ENCODE assay signal across 8 cellular contexts in genomic region chr4:121950212-121950679, GRCh38. TPM values are rescaled to one million over a fixed set of nuclear protein-coding genes. Genes with fewer than 3 reads are reported as not detected.
DNase-seq lines count a peak whose midpoint lies in the region; ATAC-seq, FAIRE-seq and TF ChIP-seq lines count a peak whose summit lies in the region.

No MANE protein-coding gene starts in this region.

- H3K4me1 ChIP-seq in heart left ventricle (peaks cover 0 to 23% (median 7%) of the 10 kb centered on the region in 12 donors), trophoblast cell (ENCODE audit: control insufficient read depth in 1 of 2, insufficient read depth in 2 of 2, low read length in 2 of 2) (peaks cover 5 to 12% of the 10 kb centered on the region in 2 experiments), tibial nerve (peaks cover 0 to 23% (median 5%) of the 10 kb centered on the region in 4 donors)

- intact Hi-C loops in heart left ventricle (cut with DNase I), result loop anchor here in 5 of 10 donors (2.0 to 10.0 kb wide), 5 partner anchors 202 to 272 kb away; partner anchors contain the start of gene BLTP1 (in 5 of the 5)

- no peak overlapping the region for H3K23ac ChIP-seq in trophoblast cell (ENCODE audit: low read length)

- no peaks in the 10 kb centered on the region for H3K36me3 ChIP-seq in heart left ventricle
- no peaks in the 10 kb centered on the region for H3K36me3 ChIP-seq in trophoblast cell (ENCODE audit: control insufficient read depth in 1 of 2, insufficient read depth in 2 of 2, low read length in 2 of 2)
- H3K36me3 ChIP-seq in tibial nerve, result no peaks in the 10 kb centered on the region

- H3K36me3 Mint-ChIP-seq in activated naive CD4-positive, alpha-beta T cell treated with anti-CD3 and anti-CD28 coated beads, Interleukin-2, amount 10 ng/mL, durations not matched to agents 7 days and 5 days, result no peaks in the 10 kb centered on the region

- H3K9me3 Mint-ChIP-seq in activated naive CD4-positive, alpha-beta T cell treated with anti-CD3 and anti-CD28 coated beads, Interleukin-2, amount 10 ng/mL, durations not matched to agents 7 days and 5 days, result no peaks in the 10 kb centered on the region

- no peaks in the 10 kb centered on the region for H3K79me1 ChIP-seq in trophoblast cell (ENCODE audit: low read length)

- H3K4me2 ChIP-seq in trophoblast cell (ENCODE audit: low read length), result peak overlapping the region; percentile 93

- H2BK5ac ChIP-seq in trophoblast cell (ENCODE audit: low read depth, low read length, poor library complexity), result no peak overlapping the region

- H3K27ac ChIP-seq in C4-2B (no peak overlapping the region), heart left ventricle (peak overlapping the region in 1 of 12 donors; percentile 13), trophoblast cell (ENCODE audit: low read depth, low read length) (no peak overlapping the region), tibial nerve (peak overlapping the region in 3 of 4 donors; percentile 25 to 77 (median 39))

- DNase-seq in GM19239 (ENCODE audit: insufficient read length, low spot score) (peak; percentile 81), SK-MEL-5 (ENCODE audit: low read depth, low spot score) (peak; percentile 53), heart left ventricle (peak; percentile 74 to 87 (median 76)), trophoblast cell (peak; percentile 12 to 40), tibial nerve (ENCODE audit: low spot score in 2 of 2) (peak; percentile 38 to 69)
- DNase-seq in activated naive CD4-positive, alpha-beta T cell treated with anti-CD3 and anti-CD28 coated beads, Interleukin-2, amount 10 ng/mL, durations not matched to agents 7 days and 5 days, result peak; percentile 91

- WGBS in heart left ventricle, 4 donors, result 0 to 2% (median 1%) methylated on average over 20 to 34 of the region's 34 CpGs
- WGBS in trophoblast cell (ENCODE audit: extremely low coverage, insufficient coverage, insufficient read length), result no CpG with 5 or more reads among the region's 34 CpGs
- whole genome bisulfite sequencing in tibial nerve, 2 donors, result 1 to 4% methylated on average over 31 to 34 of the region's 34 CpGs

- no peaks in the 10 kb centered on the region for H3K9me3 ChIP-seq in heart left ventricle
- peaks cover 3% of the 10 kb centered on the region for H3K9me3 ChIP-seq in trophoblast cell (ENCODE audit: insufficient read depth, low read depth, low read length)
- no peaks in the 10 kb centered on the region for H3K9me3 ChIP-seq in tibial nerve

- no peak overlapping the region for H3K18ac ChIP-seq in trophoblast cell (ENCODE audit: low read length)

- no peak overlapping the region for H3K14ac ChIP-seq in trophoblast cell (ENCODE audit: low read length)

- no peaks in the 10 kb centered on the region for H3K79me2 ChIP-seq in trophoblast cell (ENCODE audit: control insufficient read depth, insufficient read depth, low read length, poor library complexity)

- H3K4me3 Mint-ChIP-seq in activated naive CD4-positive, alpha-beta T cell treated with anti-CD3 and anti-CD28 coated beads, Interleukin-2, amount 10 ng/mL, durations not matched to agents 7 days and 5 days, result peak overlapping the region; percentile 80

- peak; percentile 86 for FAIRE-seq in GM19239 (lab: Jason Lieb, UNC)

- H2BK12ac ChIP-seq in trophoblast cell (ENCODE audit: low read length), result no peak overlapping the region

- TF ChIP-seq EP300 in tibial nerve (IDR thresholded peaks at IDR 0.05), result no peak

- no peak overlapping the region for H4K8ac ChIP-seq in trophoblast cell (ENCODE audit: low read depth, low read length)

- ATAC-seq in HG03432 (IDR thresholded peaks at IDR 0.05; ENCODE audit: unreplicated experiment) (peak; percentile 91), heart left ventricle (peak; percentile 77 to 96 (median 86))

- H3K27ac Mint-ChIP-seq in activated naive CD4-positive, alpha-beta T cell treated with anti-CD3 and anti-CD28 coated beads, Interleukin-2, amount 10 ng/mL, durations not matched to agents 7 days and 5 days, result peak overlapping the region; percentile 58

- H4K12ac ChIP-seq in trophoblast cell (ENCODE audit: low read depth, low read length), result no peak overlapping the region

- H3K9ac ChIP-seq in trophoblast cell (ENCODE audit: low read length), result peak overlapping the region; percentile 33

- no peak overlapping the region for H2BK120ac ChIP-seq in trophoblast cell (ENCODE audit: insufficient read depth, low read length, poor library complexity)

- H3K27me3 ChIP-seq in heart left ventricle (peaks cover 0 to 47% (median 22%) of the 10 kb centered on the region in 9 donors), trophoblast cell (ENCODE audit: insufficient read depth, low read length) (peaks cover 34% of the 10 kb centered on the region), tibial nerve (peaks cover 0 to 2% of the 10 kb centered on the region in 2 donors)

- peaks cover 60% of the 10 kb centered on the region for H3K27me3 Mint-ChIP-seq in activated naive CD4-positive, alpha-beta T cell treated with anti-CD3 and anti-CD28 coated beads, Interleukin-2, amount 10 ng/mL, durations not matched to agents 7 days and 5 days

- in situ Hi-C loops in SK-MEL-5 (cut with HindIII; ENCODE audit: low pct_unique_long_range_greater_than_20kb, low sequenced_read_pairs), result no loop called here

- H4K91ac ChIP-seq in trophoblast cell (ENCODE audit: low read depth, low read length), result no peak overlapping the region

- peaks cover 24% of the 10 kb centered on the region for H3K4me1 Mint-ChIP-seq in activated naive CD4-positive, alpha-beta T cell treated with anti-CD3 and anti-CD28 coated beads, Interleukin-2, amount 10 ng/mL, durations not matched to agents 7 days and 5 days

- no peak overlapping the region for H2AFZ ChIP-seq in trophoblast cell (ENCODE audit: insufficient read depth, low read length, poor library complexity)

- TF ChIP-seq CTCF in C4-2B (conservative IDR thresholded peaks at IDR 0.05) (peak; percentile 82), heart left ventricle (IDR thresholded peaks at IDR 0.05) (peak; percentile 58 to 86 (median 73)), tibial nerve (IDR thresholded peaks at IDR 0.05) (peak; percentile 64 to 75 (median 69))

- H3K4me3 ChIP-seq in heart left ventricle (peak overlapping the region; percentile 50 to 74 (median 63)), trophoblast cell (ENCODE audit: low read depth, low read length) (no peak overlapping the region), tibial nerve (peak overlapping the region; percentile 45 to 84 (median 56))

- TF ChIP-seq POLR2A in heart left ventricle (IDR thresholded peaks at IDR 0.05) (no peak), tibial nerve (IDR thresholded peaks at IDR 0.05) (no peak)

- CTCF ChIA-PET in activated naive CD4-positive, alpha-beta T cell treated with anti-CD3 and anti-CD28 coated beads, Interleukin-2, amount 10 ng/mL, durations not matched to agents 7 days and 5 days (lab: Charles Lee), result interaction anchor here (0.6 to 2.6 kb wide), 12 partner anchors 15 to 1134 kb away, joined by 3 to 13 read pairs (median 4); no protein-coding TSS in a partner anchor

- no peak overlapping the region for H3K4ac ChIP-seq in trophoblast cell (ENCODE audit: low read depth, low read length)

- H2AK5ac ChIP-seq in trophoblast cell (ENCODE audit: low read length), result no peak overlapping the region

RNA-seq across cellular contexts. Expression of gene TRPC3, which starts 1.6 kb away (rescaled TPM):
- total RNA-seq in SK-MEL-5 (2014; rRNA removed; shearing (Covaris generic)), result 0.05 TPM in 1 of 2 replicates, not detected in the other
- polyA plus RNA-seq in SK-MEL-5 (2015; cell fraction: cytosol; rRNA removed), result 0.14 TPM in 1 of 2 replicates, not detected in the other
- polyA plus RNA-seq in SK-MEL-5 (2015; cell fraction: nucleus; rRNA removed), result 0.33 TPM in 1 of 2 replicates, not detected in the other
- total RNA-seq in heart left ventricle, result under 1 TPM in 8 of 9 donors, not detected in 1; 0.09 to 0.29 (median 0.15) TPM
- polyA plus RNA-seq in heart left ventricle, result under 1 TPM; 0.06 to 0.23 TPM
- polyA plus RNA-seq in trophoblast cell (2013), result not detected in 2 replicates
- 1 to 10 TPM in 2 of 4 donors, under 1 TPM in 1, not detected in 1; 0.21 to 4.5 (median 2.0) TPM for total RNA-seq in tibial nerve

Comparison
In these comparisons a context has a peak if more than half of its experiments do, and no peak if none do; other contexts are left out.
1. H3K27ac ChIP-seq: peak in tibial nerve (3 of 4); none in C4-2B (single experiment) and trophoblast cell (single experiment).
2. DNase-seq: peak in every context shown above with its lines; median percentile 91 in activated naive CD4-positive, alpha-beta T cell treated with anti-CD3 and anti-CD28 coated beads, Interleukin-2, amount 10 ng/mL, durations not matched to agents 7 days and 5 days; 81 in GM19239; 76 in heart left ventricle; 54 in tibial nerve; 53 in SK-MEL-5; 26 in trophoblast cell.
3. Peak in every context shown above with its lines, with median percentiles within 50 percentile points of each other: CTCF ChIP-seq.